ENCODE assay signal across 1 cellular context in genomic region chr15:35289029-35289617, GRCh38.
TF ChIP-seq lines count a peak whose summit lies in the region.

No MANE protein-coding gene starts in this region.

TF ChIP-seq in HEK293, 187 proteins besides CTCF, POLR2A, EP300 and RAD21 (continued from another document):
- TF ChIP-seq ZNF449 (tag by site-specific recombination; IDR thresholded peaks at IDR 0.05) = no peak
- TF ChIP-seq ZNF704 (tag by site-specific recombination; IDR thresholded peaks at IDR 0.05) = no peak
- TF ChIP-seq PRDM1 (tag by site-specific recombination; IDR thresholded peaks at IDR 0.05) = no peak
- TF ChIP-seq ZNF48 (tag by site-specific recombination; IDR thresholded peaks at IDR 0.05) = no peak
